3 cellular contexts compared by ENCODE assay signal in the genomic region with DNA sequence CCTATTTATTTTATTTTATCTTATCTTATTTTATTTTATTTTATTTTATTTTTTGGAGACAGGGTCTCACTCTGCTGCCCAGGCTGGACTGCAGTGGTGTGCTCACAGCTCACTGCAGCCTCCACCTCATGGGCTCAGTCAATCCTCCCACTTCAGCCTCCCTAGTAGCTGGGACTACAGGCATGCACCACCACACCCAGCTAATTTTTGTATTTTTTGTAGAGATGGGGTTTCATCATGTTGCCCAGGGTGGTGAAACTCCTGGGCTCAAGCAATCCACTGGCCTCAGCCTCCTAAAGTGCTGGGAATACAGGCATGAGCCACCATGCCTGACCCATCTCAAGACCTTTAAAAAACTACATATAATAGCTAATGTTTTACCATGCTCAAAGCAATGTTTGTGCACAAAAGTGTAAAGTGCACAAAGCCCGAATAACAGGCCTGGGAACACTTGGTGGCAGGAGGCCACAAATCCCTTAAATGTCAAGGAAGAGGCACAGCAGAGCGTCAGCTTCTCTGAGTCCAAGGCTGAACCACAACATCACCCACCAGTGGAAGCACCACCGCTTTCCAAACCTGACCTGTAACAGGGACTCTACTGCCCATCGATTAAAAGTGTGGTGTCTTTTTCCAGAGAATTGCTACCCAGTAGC.
TF ChIP-seq lines count a peak whose summit lies in the region.

No MANE protein-coding gene starts in this region.

TF ChIP-seq in HepG2, 621 proteins besides CTCF, POLR2A, EP300 and RAD21 (continues in another document):
- TF ChIP-seq ZNF382 (CRISPR knock-in tag; IDR thresholded peaks at IDR 0.05; ENCODE audit: borderline replicate concordance) (no peak), TSC22D2 (CRISPR knock-in tag; IDR thresholded peaks at IDR 0.05; ENCODE audit: borderline replicate concordance) (no peak), NFATC3 (CRISPR knock-in tag; IDR thresholded peaks at IDR 0.05) (no peak), ATF7 (IDR thresholded peaks at IDR 0.05) (no peak), ATF7 (CRISPR knock-in tag; IDR thresholded peaks at IDR 0.05) (no peak), ZNF383 (CRISPR knock-in tag; IDR thresholded peaks at IDR 0.05; ENCODE audit: borderline replicate concordance) (no peak), FOXO1 (CRISPR knock-in tag; IDR thresholded peaks at IDR 0.05) (no peak), PRMT3 (CRISPR knock-in tag; IDR thresholded peaks at IDR 0.05; ENCODE audit: borderline replicate concordance, low read depth) (no peak)
- TF ChIP-seq, protein P1, sequence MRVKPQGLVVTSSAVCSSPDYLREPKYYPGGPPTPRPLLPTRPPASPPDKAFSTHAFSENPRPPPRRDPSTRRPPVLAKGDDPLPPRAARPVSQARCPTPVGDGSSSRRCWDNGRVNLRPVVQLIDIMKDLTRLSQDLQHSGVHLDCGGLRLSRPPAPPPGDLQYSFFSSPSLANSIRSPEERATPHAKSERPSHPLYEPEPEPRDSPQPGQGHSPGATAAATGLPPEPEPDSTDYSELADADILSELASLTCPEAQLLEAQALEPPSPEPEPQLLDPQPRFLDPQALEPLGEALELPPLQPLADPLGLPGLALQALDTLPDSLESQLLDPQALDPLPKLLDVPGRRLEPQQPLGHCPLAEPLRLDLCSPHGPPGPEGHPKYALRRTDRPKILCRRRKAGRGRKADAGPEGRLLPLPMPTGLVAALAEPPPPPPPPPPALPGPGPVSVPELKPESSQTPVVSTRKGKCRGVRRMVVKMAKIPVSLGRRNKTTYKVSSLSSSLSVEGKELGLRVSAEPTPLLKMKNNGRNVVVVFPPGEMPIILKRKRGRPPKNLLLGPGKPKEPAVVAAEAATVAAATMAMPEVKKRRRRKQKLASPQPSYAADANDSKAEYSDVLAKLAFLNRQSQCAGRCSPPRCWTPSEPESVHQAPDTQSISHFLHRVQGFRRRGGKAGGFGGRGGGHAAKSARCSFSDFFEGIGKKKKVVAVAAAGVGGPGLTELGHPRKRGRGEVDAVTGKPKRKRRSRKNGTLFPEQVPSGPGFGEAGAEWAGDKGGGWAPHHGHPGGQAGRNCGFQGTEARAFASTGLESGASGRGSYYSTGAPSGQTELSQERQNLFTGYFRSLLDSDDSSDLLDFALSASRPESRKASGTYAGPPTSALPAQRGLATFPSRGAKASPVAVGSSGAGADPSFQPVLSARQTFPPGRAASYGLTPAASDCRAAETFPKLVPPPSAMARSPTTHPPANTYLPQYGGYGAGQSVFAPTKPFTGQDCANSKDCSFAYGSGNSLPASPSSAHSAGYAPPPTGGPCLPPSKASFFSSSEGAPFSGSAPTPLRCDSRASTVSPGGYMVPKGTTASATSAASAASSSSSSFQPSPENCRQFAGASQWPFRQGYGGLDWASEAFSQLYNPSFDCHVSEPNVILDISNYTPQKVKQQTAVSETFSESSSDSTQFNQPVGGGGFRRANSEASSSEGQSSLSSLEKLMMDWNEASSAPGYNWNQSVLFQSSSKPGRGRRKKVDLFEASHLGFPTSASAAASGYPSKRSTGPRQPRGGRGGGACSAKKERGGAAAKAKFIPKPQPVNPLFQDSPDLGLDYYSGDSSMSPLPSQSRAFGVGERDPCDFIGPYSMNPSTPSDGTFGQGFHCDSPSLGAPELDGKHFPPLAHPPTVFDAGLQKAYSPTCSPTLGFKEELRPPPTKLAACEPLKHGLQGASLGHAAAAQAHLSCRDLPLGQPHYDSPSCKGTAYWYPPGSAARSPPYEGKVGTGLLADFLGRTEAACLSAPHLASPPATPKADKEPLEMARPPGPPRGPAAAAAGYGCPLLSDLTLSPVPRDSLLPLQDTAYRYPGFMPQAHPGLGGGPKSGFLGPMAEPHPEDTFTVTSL (CRISPR knock-in tag; IDR thresholded peaks at IDR 0.05; ENCODE audit: borderline replicate concordance), result no peak
- TF ChIP-seq, protein P2, sequence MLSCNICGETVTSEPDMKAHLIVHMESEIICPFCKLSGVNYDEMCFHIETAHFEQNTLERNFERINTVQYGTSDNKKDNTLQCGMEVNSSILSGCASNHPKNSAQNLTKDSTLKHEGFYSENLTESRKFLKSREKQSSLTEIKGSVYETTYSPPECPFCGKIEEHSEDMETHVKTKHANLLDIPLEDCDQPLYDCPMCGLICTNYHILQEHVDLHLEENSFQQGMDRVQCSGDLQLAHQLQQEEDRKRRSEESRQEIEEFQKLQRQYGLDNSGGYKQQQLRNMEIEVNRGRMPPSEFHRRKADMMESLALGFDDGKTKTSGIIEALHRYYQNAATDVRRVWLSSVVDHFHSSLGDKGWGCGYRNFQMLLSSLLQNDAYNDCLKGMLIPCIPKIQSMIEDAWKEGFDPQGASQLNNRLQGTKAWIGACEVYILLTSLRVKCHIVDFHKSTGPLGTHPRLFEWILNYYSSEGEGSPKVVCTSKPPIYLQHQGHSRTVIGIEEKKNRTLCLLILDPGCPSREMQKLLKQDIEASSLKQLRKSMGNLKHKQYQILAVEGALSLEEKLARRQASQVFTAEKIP (CRISPR knock-in tag; IDR thresholded peaks at IDR 0.05; ENCODE audit: borderline replicate concordance), result no peak

TF ChIP-seq in HCT116, 20 proteins besides CTCF, POLR2A, EP300 and RAD21:
- TF ChIP-seq ZFX (IDR thresholded peaks at IDR 0.05) (0 out of 2 replicates have a peak, but pooled peaks have one; percentile 8), TCF7L2 (IDR thresholded peaks at IDR 0.05; ENCODE audit: borderline replicate concordance, extremely low read depth, insufficient read depth, insufficient read length) (no peak)

TF ChIP-seq in GM12891, 5 proteins besides CTCF, POLR2A, EP300 and RAD21:
- TF ChIP-seq POU2F2 (IDR thresholded peaks at IDR 0.05; ENCODE audit: low read depth, low read length) (no peak), TAF1 (IDR thresholded peaks at IDR 0.05; ENCODE audit: low read depth, low read length) (no peak), POLR2AphosphoS5 (IDR thresholded peaks at IDR 0.05; ENCODE audit: low read depth, low read length) (no peak), SPI1 (IDR thresholded peaks at IDR 0.05; ENCODE audit: low read depth, low read length) (no peak), PAX5 (IDR thresholded peaks at IDR 0.05; ENCODE audit: insufficient read depth, low read length, severe bottlenecking) (no peak)
